ENCODE assay signal across 23 cellular contexts in the genomic region with DNA sequence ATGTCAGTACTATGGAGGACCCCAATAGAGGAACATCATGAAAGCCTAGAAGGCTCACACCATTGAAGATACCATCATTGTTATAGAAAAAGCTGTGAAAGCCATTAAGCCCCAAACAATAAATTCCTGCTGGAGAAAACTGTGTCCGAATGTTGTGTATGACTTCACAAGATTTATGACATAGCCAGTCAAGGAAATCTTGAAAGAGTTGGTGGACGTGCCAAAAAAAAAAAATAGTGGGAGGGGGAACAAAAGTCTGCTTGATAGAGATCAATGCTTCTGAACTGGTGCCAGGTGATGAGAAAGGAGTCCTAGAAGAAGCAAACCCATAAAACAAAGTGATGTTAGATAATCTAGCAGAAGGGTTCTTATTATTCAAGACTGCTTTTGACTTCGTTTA.
"Had no signal": no experiment of that assay in that cellular context is flagged by ENCODE, and none has a peak within 500 bp of the region (broad histone marks: within the 10 kb centered on the region; RNA-seq: fewer than 3 reads in every experiment).

No MANE protein-coding gene starts in this region.

- H3K4me3 Mint-ChIP-seq: activated CD4-positive, alpha-beta memory T cell treated with anti-CD3 and anti-CD28 coated beads for 36 hours; activated CD4-positive, alpha-beta T cell treated with anti-CD3 and anti-CD28 coated beads, Interleukin-2, amount 10 ng/mL, durations not matched to agents 7 days and 5 days; activated naive CD8-positive, alpha-beta T cell treated with anti-CD3 and anti-CD28 coated beads, Interleukin-2, amount 50 U/mL, for 24 hours; activated T-cell treated with anti-CD3 and anti-CD28 coated beads, Interleukin-2, amount 50 U/mL, for 72 hours; T-helper 1 cell treated with Interleukin-12 subunit alpha and Interleukin-12 subunit beta and Interleukin-4 antibody, amounts not matched to agents 30 μg/mL and 1 μg/mL, for 36 hours had no signal

- H3K27ac ChIP-seq: ascending aorta, body of pancreas, Peyer's patch, RWPE1 had no signal

- H3K27ac Mint-ChIP-seq: activated CD4-positive, alpha-beta memory T cell treated with anti-CD3 and anti-CD28 coated beads for 36 hours; activated CD4-positive, alpha-beta T cell treated with anti-CD3 and anti-CD28 coated beads, Interleukin-2, amount 10 ng/mL, durations not matched to agents 7 days and 5 days; activated naive CD4-positive, alpha-beta T cell treated with anti-CD3 and anti-CD28 coated beads, Interleukin-2, amount 50 U/mL, for 72 hours; activated naive CD8-positive, alpha-beta T cell treated with anti-CD3 and anti-CD28 coated beads, Interleukin-2, amount 50 U/mL, for 24 hours; activated T-cell treated with anti-CD3 and anti-CD28 coated beads, Interleukin-2, amount 50 U/mL, for 72 hours; activated T-helper 2 cell treated with anti-CD3 and anti-CD28 coated beads, Interferon-gamma antibody, Interleukin-2, Interleukin-4, amounts not matched to agents 10 μg/mL and 5 μg/mL and 100 μg/mL, durations not matched to agents 14 hours and 24 hours and 36 hours; T-helper 1 cell treated with Interleukin-12 subunit alpha and Interleukin-12 subunit beta and Interleukin-4 antibody, amounts not matched to agents 30 μg/mL and 1 μg/mL, for 36 hours had no signal

- ATAC-seq: activated naive CD4-positive, alpha-beta T cell treated with anti-CD3 and anti-CD28 coated beads, Interleukin-2, amount 50 U/mL, for 72 hours; activated naive CD8-positive, alpha-beta T cell treated with anti-CD3 and anti-CD28 coated beads, Interleukin-2, amount 50 U/mL, for 24 hours; activated T-cell treated with anti-CD3 and anti-CD28 coated beads, Interleukin-2, amount 50 U/mL, for 72 hours; body of pancreas had no signal

- H3K4me3 ChIP-seq: ascending aorta, body of pancreas, Peyer's patch had no signal

- H3K4me1 ChIP-seq: ascending aorta, body of pancreas had no signal

- H3K27me3 Mint-ChIP-seq: activated CD4-positive, alpha-beta memory T cell treated with anti-CD3 and anti-CD28 coated beads for 36 hours; activated CD4-positive, alpha-beta T cell treated with anti-CD3 and anti-CD28 coated beads, Interleukin-2, amount 10 ng/mL, durations not matched to agents 7 days and 5 days; activated naive CD8-positive, alpha-beta T cell treated with anti-CD3 and anti-CD28 coated beads, Interleukin-2, amount 50 U/mL, for 24 hours had no signal

- FAIRE-seq: bronchial epithelial cell had no signal

- H3K36me3 ChIP-seq: ascending aorta had no signal

- H3K9me3 ChIP-seq: ascending aorta, body of pancreas, Peyer's patch had no signal

- DNase-seq: activated CD4-positive, alpha-beta memory T cell treated with anti-CD3 and anti-CD28 coated beads for 36 hours; activated CD4-positive, alpha-beta T cell treated with anti-CD3 and anti-CD28 coated beads, Interleukin-2, amount 10 ng/mL, durations not matched to agents 7 days and 5 days; activated CD4-positive, CD25-positive, alpha-beta regulatory T cell; activated CD8-positive, alpha-beta memory T cell treated with anti-CD3 and anti-CD28 coated beads, Interleukin-2, amount 50 U/mL, for 4 hours; activated naive CD8-positive, alpha-beta T cell treated with anti-CD3 and anti-CD28 coated beads, Interleukin-2, amount 50 U/mL, for 24 hours; activated T-cell treated with anti-CD3 and anti-CD28 coated beads, Interleukin-2, amount 50 U/mL, for 72 hours; amniotic stem cell; body of pancreas; central memory CD4-positive, alpha-beta T cell; Karpas-422; MM.1S; NCI-H1105; NCI-H1436; NCI-H1694 treated with DMSO at 0.1 percent for 48 hours; NCI-H2081; Peyer's patch; Right ventricle myocardium superior had no signal
